In the genomic region with DNA sequence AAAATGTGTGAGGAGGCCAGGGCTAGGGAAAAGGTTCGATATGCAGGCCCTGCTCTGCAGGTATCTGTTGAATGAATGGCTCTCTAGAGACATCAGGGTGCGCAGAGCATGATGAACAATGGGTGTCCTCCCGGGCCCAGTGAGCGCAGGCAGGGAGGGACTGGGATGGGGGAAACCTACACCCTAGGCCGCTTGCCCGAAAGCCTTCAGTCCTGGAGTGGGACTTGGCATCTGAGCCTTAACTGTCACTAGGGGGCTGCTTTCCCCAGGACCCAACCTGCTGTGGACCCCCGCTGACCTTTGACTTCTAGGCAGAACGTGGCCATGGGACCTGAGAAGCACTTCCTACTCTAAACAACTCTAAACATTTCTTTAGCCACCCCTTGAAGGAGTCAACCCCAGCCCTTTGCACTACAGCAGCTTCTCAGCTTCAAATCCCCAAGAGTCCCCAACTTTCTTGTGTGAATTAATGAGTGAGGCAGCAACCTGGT, we compare ENCODE assay signal across 9 cellular contexts. TPM values are rescaled to one million over a fixed set of nuclear protein-coding genes. Genes with fewer than 3 reads are reported as not detected.
DNase-seq lines count a peak whose midpoint lies in the region; ATAC-seq and TF ChIP-seq lines count a peak whose summit lies in the region.
"Had no signal": no experiment of that assay in that cellular context is flagged by ENCODE, and none has a peak within 500 bp of the region (broad histone marks: within the 10 kb centered on the region; RNA-seq: fewer than 3 reads in every experiment).

No MANE protein-coding gene starts in this region.

- no peak for TF ChIP-seq EP300 in gastroesophageal sphincter (IDR thresholded peaks at IDR 0.05)

- H3K4me1 Mint-ChIP-seq in H9: peaks cover 16 to 28% of the 10 kb centered on the region in 2 experiments
- peaks cover 37% of the 10 kb centered on the region for H3K4me1 Mint-ChIP-seq in activated CD4-positive, alpha-beta memory T cell treated with anti-CD3 and anti-CD28 coated beads, Interleukin-2, amount 10 ng/mL, durations not matched to agents 7 days and 5 days

- POLR2A ChIA-PET in activated CD4-positive, alpha-beta memory T cell treated with anti-CD3 and anti-CD28 coated beads, Interleukin-2, amount 10 ng/mL, durations not matched to agents 7 days and 5 days (lab: Charles Lee): interaction anchor here (1.2 to 3.2 kb wide), 5 partner anchors 10 to 25 kb away, joined by 3 to 32 read pairs (median 10); partner anchors contain the start of gene SYTL1

- no peak overlapping the region; a peak in 1 of 7 replicates for H3K27ac Mint-ChIP-seq in H9
- H3K27ac Mint-ChIP-seq in activated CD4-positive, alpha-beta memory T cell treated with anti-CD3 and anti-CD28 coated beads, Interleukin-2, amount 10 ng/mL, durations not matched to agents 7 days and 5 days: peak overlapping the region; percentile 26

- no peak overlapping the region for H4K91ac ChIP-seq in H9 (ENCODE audit: insufficient read length, low read depth, low read length)

- no peak overlapping the region for H4K8ac ChIP-seq in H9 (replicated peaks; ENCODE audit: insufficient read length, low read depth, low read length)

- TF ChIP-seq POLR2A in gastroesophageal sphincter (IDR thresholded peaks at IDR 0.05): no peak

- H3K4me1 ChIP-seq in H9 (ENCODE audit: insufficient read depth, low read length): no peaks in the 10 kb centered on the region; the same call in 1 of the 2 replicates
- peaks cover 9 to 57% (median 19%) of the 10 kb centered on the region in 3 donors for H3K4me1 ChIP-seq in gastroesophageal sphincter

- no peak overlapping the region for H3T11ph ChIP-seq in H9 (ENCODE audit: low read length)

- peaks cover 9% of the 10 kb centered on the region for H3K23me2 ChIP-seq in H9 (ENCODE audit: insufficient read length, low read depth, low read length, poor library complexity, severe bottlenecking)

- CTCF ChIA-PET in activated CD4-positive, alpha-beta memory T cell treated with anti-CD3 and anti-CD28 coated beads, Interleukin-2, amount 10 ng/mL, durations not matched to agents 7 days and 5 days (lab: Charles Lee): interaction anchor here (0.8 to 2.8 kb wide), 10 partner anchors 10 to 49 kb away, joined by 3 to 36 read pairs (median 6); partner anchors contain the start of gene SYTL1

- H3K36me3 ChIP-seq in gastroesophageal sphincter: peaks cover 0 to 26% of the 10 kb centered on the region in 2 donors

- no peak overlapping the region for H2BK20ac ChIP-seq in H9 (ENCODE audit: low read depth, low read length, poor library complexity, severe bottlenecking)

- no peaks in the 10 kb centered on the region for H3K9me3 Mint-ChIP-seq in H9
- no peaks in the 10 kb centered on the region for H3K9me3 Mint-ChIP-seq in activated CD4-positive, alpha-beta memory T cell treated with anti-CD3 and anti-CD28 coated beads, Interleukin-2, amount 10 ng/mL, durations not matched to agents 7 days and 5 days

- H3K4me3 ChIP-seq in gastroesophageal sphincter (peak overlapping the region; percentile 69 to 91), skeletal muscle cell (ENCODE audit: low read depth, low read length) (peak overlapping the region; percentile 60)

- no peak overlapping the region for H2AFZ ChIP-seq in H9 (ENCODE audit: low read length)

- peak overlapping the region; percentile 66 to 86 for H3K4me3 Mint-ChIP-seq in H9
- peak overlapping the region; percentile 48 for H3K4me3 Mint-ChIP-seq in activated CD4-positive, alpha-beta memory T cell treated with anti-CD3 and anti-CD28 coated beads, Interleukin-2, amount 10 ng/mL, durations not matched to agents 7 days and 5 days

- H3K79me1 ChIP-seq in H9 (ENCODE audit: insufficient read depth, low read depth, low read length, poor library complexity, severe bottlenecking): no peaks in the 10 kb centered on the region

- no peak overlapping the region for H2BK12ac ChIP-seq in H9 (ENCODE audit: insufficient read length, low read depth, low read length)

- no peaks in the 10 kb centered on the region for H3K79me2 ChIP-seq in H9 (ENCODE audit: insufficient read depth, low read length)

- H3K27ac ChIP-seq in H9 (ENCODE audit: insufficient read length, low read depth, low read length): no peak overlapping the region
- H3K27ac ChIP-seq in gastroesophageal sphincter: peak overlapping the region; percentile 94 to 99 (median 98)

- no peaks in the 10 kb centered on the region; a peak in 1 of 7 replicates for H3K36me3 Mint-ChIP-seq in H9 (ENCODE audit: insufficient read depth in 1 of 3, low read depth in 3 of 3)
- no peaks in the 10 kb centered on the region for H3K36me3 Mint-ChIP-seq in activated CD4-positive, alpha-beta memory T cell treated with anti-CD3 and anti-CD28 coated beads, Interleukin-2, amount 10 ng/mL, durations not matched to agents 7 days and 5 days (ENCODE audit: low read depth)

- peak overlapping the region; percentile 63 for H3K9ac ChIP-seq in H9 (ENCODE audit: extremely low read depth, insufficient read length, low read length)

- no peak overlapping the region for H2AK5ac ChIP-seq in H9 (ENCODE audit: insufficient read length, low read length)

- TF ChIP-seq CTCF in H9 (conservative IDR thresholded peaks at IDR 0.05): no peak
- no peak for TF ChIP-seq CTCF in gastroesophageal sphincter (IDR thresholded peaks at IDR 0.05)

- H3K9me3 ChIP-seq in H9 (ENCODE audit: control insufficient read depth, low read depth, low read length) (no peaks in the 10 kb centered on the region), gastroesophageal sphincter (no peaks in the 10 kb centered on the region)

- H3K23ac ChIP-seq in H9 (ENCODE audit: insufficient read length, low read depth, low read length): no peak overlapping the region

- no peak overlapping the region for H2BK120ac ChIP-seq in H9 (ENCODE audit: low read depth, low read length, poor library complexity, severe bottlenecking)

- H3K56ac ChIP-seq in H9 (ENCODE audit: insufficient read length, low read depth, low read length): no peak overlapping the region

- H3K27me3 Mint-ChIP-seq in H9 (ENCODE audit: low read depth): peaks cover 22% of the 10 kb centered on the region
- H3K27me3 Mint-ChIP-seq in activated CD4-positive, alpha-beta memory T cell treated with anti-CD3 and anti-CD28 coated beads, Interleukin-2, amount 10 ng/mL, durations not matched to agents 7 days and 5 days: no peaks in the 10 kb centered on the region

- no peak overlapping the region for H4K5ac ChIP-seq in H9 (ENCODE audit: insufficient read length, low read depth, low read length)

- H3K18ac ChIP-seq in H9 (ENCODE audit: insufficient read length, low read depth, low read length): no peak overlapping the region

- H2BK15ac ChIP-seq in H9 (ENCODE audit: low read depth, low read length): no peak overlapping the region

- H3K27me3 ChIP-seq in H9 (ENCODE audit: insufficient read depth, low read length): no peaks in the 10 kb centered on the region
- no peaks in the 10 kb centered on the region for H3K27me3 ChIP-seq in gastroesophageal sphincter

- H2BK5ac ChIP-seq in H9 (ENCODE audit: insufficient read length, low read length): no peak overlapping the region

- no peak overlapping the region; the same call in 1 of the 2 replicates for H3K14ac ChIP-seq in H9 (ENCODE audit: insufficient read depth, low read length)

- ATAC-seq in gastroesophageal sphincter (no peak), GM21381 (IDR thresholded peaks at IDR 0.05; ENCODE audit: unreplicated experiment) (no peak)

- WGBS in H9 (ENCODE audit: extremely low coverage, insufficient read length, low lambda C conversion rate): no CpG with 5 or more reads among the region's 8 CpGs
- WGBS in gastroesophageal sphincter (ENCODE audit: low coverage in 1 of 2), 2 donors: 20% methylated on average over 1 of the region's 8 CpGs; no CpG with 5 or more reads in 1 of the 2 donors

- peaks cover 2% of the 10 kb centered on the region for H4K20me1 ChIP-seq in H9 (ENCODE audit: control insufficient read depth, insufficient read depth, insufficient read length)

- H3K4ac ChIP-seq in H9 (ENCODE audit: low read depth, low read length): no peak overlapping the region

- DNase-seq in H9 (no peak), skeletal muscle cell (ENCODE audit: low read depth) (no peak), H4 (ENCODE audit: low spot score) (no peak), NAMALWA (ENCODE audit: low spot score) (no peak), CD1c-positive myeloid dendritic cell (ENCODE audit: extremely low spot score) (no peak)
- DNase-seq in activated CD4-positive, alpha-beta memory T cell treated with anti-CD3 and anti-CD28 coated beads, Interleukin-2, amount 10 ng/mL, durations not matched to agents 7 days and 5 days: no peak
- DNase-seq: NCI-H524 treated with DMSO at 0.1 percent for 48 hours had no signal

- peak overlapping the region; percentile 79 for H3K4me2 ChIP-seq in H9 (ENCODE audit: insufficient read depth, insufficient read length, low read length)

RNA-seq across cellular contexts. Expression of gene MAP3K6, which starts 0.4 kb away (rescaled TPM):
- total RNA-seq in H9 (2021) (7.0 and 7.7 TPM in 2 replicates), gastroesophageal sphincter (10 to 100 TPM; 31.1 to 64.3 (median 54.3) TPM)
- 10 to 100 TPM; 10.5 to 11.1 TPM for total RNA-seq in activated CD4-positive, alpha-beta memory T cell treated with anti-CD3 and anti-CD28 coated beads, Interleukin-2, amount 10 ng/mL, durations not matched to agents 7 days and 5 days
- 4.2 and 6.7 TPM in 2 replicates for total RNA-seq in H4 (2014; rRNA removed; shearing (Covaris generic))

RNA-seq across cellular contexts. Expression of gene FCN3, which starts 7.4 kb away (rescaled TPM):
- 0.22 TPM in 2 replicates for total RNA-seq in H9 (2021)
- not detected for total RNA-seq in activated CD4-positive, alpha-beta memory T cell treated with anti-CD3 and anti-CD28 coated beads, Interleukin-2, amount 10 ng/mL, durations not matched to agents 7 days and 5 days
- total RNA-seq in gastroesophageal sphincter: 10 to 100 TPM in 1 of 4 donors, 1 to 10 TPM in 3; 4.6 to 11.5 (median 6.3) TPM
- total RNA-seq in H4 (2014; rRNA removed; shearing (Covaris generic)): not detected in 2 replicates

RNA-seq across cellular contexts. Expression of gene CD164L2, which starts 15.9 kb away (rescaled TPM):
- total RNA-seq in H9 (2021): 1.2 and 1.5 TPM in 2 replicates
- not detected for total RNA-seq in activated CD4-positive, alpha-beta memory T cell treated with anti-CD3 and anti-CD28 coated beads, Interleukin-2, amount 10 ng/mL, durations not matched to agents 7 days and 5 days
- total RNA-seq in gastroesophageal sphincter: not detected
- not detected in 2 replicates for total RNA-seq in H4 (2014; rRNA removed; shearing (Covaris generic))

RNA-seq across cellular contexts. Expression of gene GPR3, which starts 25.2 kb away (rescaled TPM):
- 4.3 and 4.4 TPM in 2 replicates for total RNA-seq in H9 (2021)
- under 1 TPM; 0.58 to 0.65 TPM for total RNA-seq in activated CD4-positive, alpha-beta memory T cell treated with anti-CD3 and anti-CD28 coated beads, Interleukin-2, amount 10 ng/mL, durations not matched to agents 7 days and 5 days
- under 1 TPM in 1 of 4 donors, not detected in 3; 0.67 TPM for total RNA-seq in gastroesophageal sphincter
- 0.23 and 1.1 TPM in 2 replicates for total RNA-seq in H4 (2014; rRNA removed; shearing (Covaris generic))

RNA-seq across cellular contexts. Expression of gene SYTL1, which starts 25.4 kb away (rescaled TPM):
- total RNA-seq in H9 (2021) (12.0 and 13.0 TPM in 2 replicates), gastroesophageal sphincter (1 to 10 TPM in 2 of 4 donors, under 1 TPM in 2; 0.81 to 4.8 (median 2.7) TPM)
- 100 to 1,000 TPM; 124 to 136 TPM for total RNA-seq in activated CD4-positive, alpha-beta memory T cell treated with anti-CD3 and anti-CD28 coated beads, Interleukin-2, amount 10 ng/mL, durations not matched to agents 7 days and 5 days
- total RNA-seq in H4 (2014; rRNA removed; shearing (Covaris generic)): 0.99 and 1.0 TPM in 2 replicates
